ENCODE assay signal across 24 cellular contexts in genomic region chr1:39727221-39727931, GRCh38. TPM values are rescaled to one million over a fixed set of nuclear protein-coding genes. Genes with fewer than 3 reads are reported as not detected.
DNase-seq lines count a peak whose midpoint lies in the region; ATAC-seq, FAIRE-seq and TF ChIP-seq lines count a peak whose summit lies in the region.
"Had no signal": no experiment of that assay in that cellular context is flagged by ENCODE, and none has a peak within 500 bp of the region (broad histone marks: within the 10 kb centered on the region; RNA-seq: fewer than 3 reads in every experiment).

No MANE protein-coding gene starts in this region.

- TF ChIP-seq CTCF in GM13976 (IDR thresholded peaks at IDR 0.05; ENCODE audit: borderline replicate concordance, control extremely low read depth, extremely low read depth, insufficient read depth, missing control alignments), result no peak
- no peak for TF ChIP-seq CTCF in endothelial cell of umbilical vein (IDR thresholded peaks at IDR 0.05; ENCODE audit: extremely low read depth in 1 of 2, insufficient read depth in 1 of 2, low read depth in 1 of 2, low read length in 2 of 2)

- BruUV-seq in endothelial cell of umbilical vein (replicated peaks; lab: Mats Ljungman, UMichigan), result no TSS peak

- in situ Hi-C loops in GM13976 (cut with MboI; ENCODE audit: low sequenced_read_pairs, unreplicated experiment), result no loop called here

- DNase-seq in ELR (ENCODE audit: low read depth) (peak; percentile 19), GM13976 (ENCODE audit: low spot score) (peak; percentile 48), endothelial cell of umbilical vein (ENCODE audit: low read depth, low spot score) (peak; percentile 11), DMS 273 (lab: John Stamatoyannopoulos, UW; ENCODE audit: unreplicated experiment) (no peak), HUDEP-2 (lab: John Stamatoyannopoulos, UW; ENCODE audit: unreplicated experiment in 76 of 76) (no peak)
- no peak for DNase-seq in stimulated activated CD4-positive, alpha-beta T cell treated with anti-CD3 and anti-CD28 coated beads, Interleukin-1b, Interleukin-23, amount 100 ng/mL, for 48 hours
- DNase-seq: activated CD4-positive, alpha-beta T cell treated with anti-CD3 and anti-CD28 coated beads, Interleukin-2, amount 10 ng/mL, durations not matched to agents 7 days and 5 days; AML-193; amniotic stem cell; DMS 273 treated with DMSO at 0.1 percent for 48 hours; effector memory CD4-positive, alpha-beta T cell; heart left ventricle; mammary epithelial cell; naive thymus-derived CD8-positive, alpha-beta T cell; NCI-H1092 treated with DMSO at 0.1 percent for 48 hours; NCI-H524 treated with DMSO at 0.1 percent for 48 hours; PC-3; posterior cingulate gyrus; SJCRH30; transverse colon had no signal

- no peaks in the 10 kb centered on the region for H3K36me3 ChIP-seq in endothelial cell of umbilical vein (ENCODE audit: control insufficient read depth in 2 of 2, extremely low read depth in 1 of 2, insufficient read depth in 2 of 2, low read length in 2 of 2)
- H3K36me3 ChIP-seq: heart left ventricle, SJCRH30, transverse colon had no signal

- H3K27ac ChIP-seq in endothelial cell of umbilical vein (ENCODE audit: insufficient read depth, low read depth, low read length), result no peak overlapping the region
- H3K27ac ChIP-seq: heart left ventricle, SJCRH30, skin epidermis, transverse colon had no signal

- CTCF ChIA-PET in endothelial cell of umbilical vein (lab: Charles Lee), result interaction anchor here (0.7 to 1.8 kb wide), 3 partner anchors 8 to 121 kb away, joined by 3 to 5 read pairs (median 5); partner anchors contain the start of gene PPIE

- H3K9me3 ChIP-seq in endothelial cell of umbilical vein (replicated peaks; ENCODE audit: control insufficient read depth, insufficient read depth, low read length), result no peaks in the 10 kb centered on the region
- H3K9me3 ChIP-seq: heart left ventricle, SJCRH30, transverse colon had no signal

- no peaks in the 10 kb centered on the region for H4K20me1 ChIP-seq in endothelial cell of umbilical vein (replicated peaks; ENCODE audit: control insufficient read depth, extremely low read depth, insufficient read depth, low read length)

- intact Hi-C loops in endothelial cell of umbilical vein (cut with micrococcal nuclease), result no loop called here

- POLR2A ChIA-PET in endothelial cell of umbilical vein (lab: Charles Lee), result no interaction called here

- peaks cover 38 to 78% of the 10 kb centered on the region in 2 experiments for H3K27me3 ChIP-seq in endothelial cell of umbilical vein (ENCODE audit: control insufficient read depth in 2 of 2, insufficient read depth in 2 of 2, low read length in 2 of 2)

- peak; percentile 39 for ATAC-seq in HG02678 (IDR thresholded peaks at IDR 0.05; ENCODE audit: unreplicated experiment)
- ATAC-seq in HG03139 (IDR thresholded peaks at IDR 0.05; ENCODE audit: unreplicated experiment), result no peak
- ATAC-seq: GM23338; heart left ventricle; naive thymus-derived CD8-positive, alpha-beta T cell; PC-3 had no signal

- no peaks in the 10 kb centered on the region for H3K79me2 ChIP-seq in endothelial cell of umbilical vein (ENCODE audit: control insufficient read depth, insufficient read depth, low read length)

- H3K9ac ChIP-seq in endothelial cell of umbilical vein (replicated peaks; ENCODE audit: extremely low read depth, insufficient read depth, low read length), result no peak overlapping the region

- no peak for TF ChIP-seq POLR2A in endothelial cell of umbilical vein (IDR thresholded peaks at IDR 0.05; ENCODE audit: low read depth, low read length)

- FAIRE-seq in endothelial cell of umbilical vein (lab: Jason Lieb, UNC), result peak; percentile 12

- H3K4me2 ChIP-seq in endothelial cell of umbilical vein (ENCODE audit: insufficient read depth, low read length), result peak overlapping the region; percentile 14
- H3K4me2 ChIP-seq: GM23338 had no signal

- H3K4me1 ChIP-seq in endothelial cell of umbilical vein (ENCODE audit: control insufficient read depth, extremely low read depth, insufficient read depth, low read length), result peaks cover 5% of the 10 kb centered on the region
- H3K4me1 ChIP-seq: heart left ventricle, SJCRH30, transverse colon had no signal

- dilution Hi-C loops in endothelial cell of umbilical vein (cut with MboI; ENCODE audit: extremely low pct_ligation_motif_present, low sequenced_read_pairs), result no loop called here

- H3K9me1 ChIP-seq in endothelial cell of umbilical vein (replicated peaks; ENCODE audit: control insufficient read depth, extremely low read depth, insufficient read depth, low read length), result no peaks in the 10 kb centered on the region

- H2AFZ ChIP-seq in endothelial cell of umbilical vein (ENCODE audit: low read depth, low read length), result no peak overlapping the region
- H2AFZ ChIP-seq: GM23338 had no signal

- H3K4me3 ChIP-seq in endothelial cell of umbilical vein (replicated peaks in 1 of 3; ENCODE audit: insufficient read depth in 1 of 3, low read depth in 1 of 3, low read length in 3 of 3), result no peak overlapping the region
- H3K4me3 ChIP-seq: GM23338, heart left ventricle, SJCRH30, skin epidermis, transverse colon had no signal

TF ChIP-seq in endothelial cell of umbilical vein, 7 proteins besides CTCF, POLR2A, EP300 and RAD21:
- TF ChIP-seq JUN (IDR thresholded peaks at IDR 0.05; ENCODE audit: borderline replicate concordance, insufficient read depth, insufficient read length, low read depth) (peak; percentile 59), FOS (IDR thresholded peaks at IDR 0.05; ENCODE audit: borderline replicate concordance, insufficient read depth, low read length) (peak; percentile 74), GATA2 (IDR thresholded peaks at IDR 0.05; ENCODE audit: insufficient read depth, insufficient read length, low read depth, low read length) (no peak)

RNA-seq across cellular contexts. Expression of gene PPIE, which starts 11.3 kb away (rescaled TPM):
- 42.6 and 44.4 TPM in 2 replicates for total RNA-seq in endothelial cell of umbilical vein
- polyA plus RNA-seq in endothelial cell of umbilical vein, result 55.7 and 74.9 TPM in 2 replicates
- 65.7 and 73.5 TPM in 2 replicates for polyA plus RNA-seq in endothelial cell of umbilical vein (2011; cell fraction: cytosol; rRNA removed)
- 41.0 and 42.9 TPM in 2 replicates for polyA plus RNA-seq in endothelial cell of umbilical vein (2011; cell fraction: nucleus; rRNA removed)
- 44.2 and 48.1 TPM in 2 replicates for polyA plus RNA-seq in endothelial cell of umbilical vein (2012)
- polyA minus RNA-seq in endothelial cell of umbilical vein, result 30.0 and 31.7 TPM in 2 replicates
- polyA minus RNA-seq in endothelial cell of umbilical vein (2011; cell fraction: cytosol; rRNA and poly(A)+ RNA removed), result 14.7 TPM
- polyA minus RNA-seq in endothelial cell of umbilical vein (2011; cell fraction: nucleus; rRNA and poly(A)+ RNA removed), result 12.0 and 13.5 TPM in 2 replicates

RNA-seq across cellular contexts. Expression of gene HPCAL4, which starts 36.1 kb away (rescaled TPM):
- total RNA-seq in endothelial cell of umbilical vein, result not detected in 2 replicates
- not detected in 2 replicates for polyA plus RNA-seq in endothelial cell of umbilical vein
- polyA plus RNA-seq in endothelial cell of umbilical vein (2011; cell fraction: cytosol; rRNA removed), result not detected in 2 replicates
- polyA plus RNA-seq in endothelial cell of umbilical vein (2011; cell fraction: nucleus; rRNA removed), result not detected in 2 replicates
- not detected in 2 replicates for polyA plus RNA-seq in endothelial cell of umbilical vein (2012)
- polyA minus RNA-seq in endothelial cell of umbilical vein, result not detected in 2 replicates
- polyA minus RNA-seq in endothelial cell of umbilical vein (2011; cell fraction: cytosol; rRNA and poly(A)+ RNA removed), result not detected
- not detected in 2 replicates for polyA minus RNA-seq in endothelial cell of umbilical vein (2011; cell fraction: nucleus; rRNA and poly(A)+ RNA removed)

RNA-seq across cellular contexts. Expression of gene OXCT2, which starts 43.8 kb away (rescaled TPM):
- 0.48 and 0.60 TPM in 2 replicates for total RNA-seq in endothelial cell of umbilical vein
- polyA plus RNA-seq in endothelial cell of umbilical vein, result 0.84 and 1.0 TPM in 2 replicates
- polyA plus RNA-seq in endothelial cell of umbilical vein (2011; cell fraction: cytosol; rRNA removed), result 0.50 and 0.76 TPM in 2 replicates
- polyA plus RNA-seq in endothelial cell of umbilical vein (2011; cell fraction: nucleus; rRNA removed), result 0.45 and 0.62 TPM in 2 replicates
- polyA plus RNA-seq in endothelial cell of umbilical vein (2012), result 1.4 and 1.6 TPM in 2 replicates
- polyA minus RNA-seq in endothelial cell of umbilical vein, result 0.40 TPM in 1 of 2 replicates, not detected in the other
- polyA minus RNA-seq in endothelial cell of umbilical vein (2011; cell fraction: cytosol; rRNA and poly(A)+ RNA removed), result not detected
- polyA minus RNA-seq in endothelial cell of umbilical vein (2011; cell fraction: nucleus; rRNA and poly(A)+ RNA removed), result 0.63 TPM in 1 of 2 replicates, not detected in the other
- total RNA-seq: activated CD4-positive, alpha-beta T cell treated with anti-CD3 and anti-CD28 coated beads, Interleukin-2, amount 10 ng/mL, durations not matched to agents 7 days and 5 days; naive thymus-derived CD8-positive, alpha-beta T cell had no signal
- polyA plus RNA-seq: naive thymus-derived CD8-positive, alpha-beta T cell had no signal

RNA-seq across cellular contexts. Expression of gene NT5C1A, which starts 55.5 kb away (rescaled TPM):
- total RNA-seq in endothelial cell of umbilical vein, result not detected in 2 replicates
- not detected in 2 replicates for polyA plus RNA-seq in endothelial cell of umbilical vein
- not detected in 2 replicates for polyA plus RNA-seq in endothelial cell of umbilical vein (2011; cell fraction: cytosol; rRNA removed)
- polyA plus RNA-seq in endothelial cell of umbilical vein (2011; cell fraction: nucleus; rRNA removed), result not detected in 2 replicates
- not detected in 2 replicates for polyA plus RNA-seq in endothelial cell of umbilical vein (2012)
- not detected in 2 replicates for polyA minus RNA-seq in endothelial cell of umbilical vein
- not detected for polyA minus RNA-seq in endothelial cell of umbilical vein (2011; cell fraction: cytosol; rRNA and poly(A)+ RNA removed)
- polyA minus RNA-seq in endothelial cell of umbilical vein (2011; cell fraction: nucleus; rRNA and poly(A)+ RNA removed), result not detected in 2 replicates
- total RNA-seq: activated CD4-positive, alpha-beta T cell treated with anti-CD3 and anti-CD28 coated beads, Interleukin-2, amount 10 ng/mL, durations not matched to agents 7 days and 5 days; GM23338; PC-3; transverse colon had no signal
- polyA plus RNA-seq: GM23338; mammary epithelial cell; naive thymus-derived CD8-positive, alpha-beta T cell had no signal

Comparison
In these comparisons a context has a peak if more than half of its experiments do, and no peak if none do; other contexts are left out.
1. DNase-seq: peak in ELR (single experiment), GM13976 (single experiment) and endothelial cell of umbilical vein (single experiment); none in DMS 273 (single experiment), HUDEP-2 (0 of 76) and stimulated activated CD4-positive, alpha-beta T cell treated with anti-CD3 and anti-CD28 coated beads, Interleukin-1b, Interleukin-23, amount 100 ng/mL, for 48 hours (single experiment).